15 cellular contexts compared by ENCODE assay signal in genomic region chr11:9717719-9718118, GRCh38. TPM values are rescaled to one million over a fixed set of nuclear protein-coding genes. Genes with fewer than 3 reads are reported as not detected.
DNase-seq lines count a peak whose midpoint lies in the region; ATAC-seq and TF ChIP-seq lines count a peak whose summit lies in the region.
"Had no signal": no experiment of that assay in that cellular context is flagged by ENCODE, and none has a peak within 500 bp of the region (broad histone marks: within the 10 kb centered on the region; RNA-seq: fewer than 3 reads in every experiment).

No MANE protein-coding gene starts in this region.

- H3K36me3 ChIP-seq in A673 (ENCODE audit: insufficient read depth, low read length, poor library complexity, severe bottlenecking) = no peaks in the 10 kb centered on the region

- H3K4me3 ChIP-seq in A673 (ENCODE audit: low read depth, low read length, poor library complexity, severe bottlenecking) = no peak overlapping the region

- intact Hi-C loops in A673 (cut with micrococcal nuclease; ENCODE audit: unreplicated experiment) = no loop called here

- no peaks in the 10 kb centered on the region for H3K27me3 Mint-ChIP-seq in chondrocyte (ENCODE audit: low read depth)
- H3K27me3 Mint-ChIP-seq: central memory CD8-positive, alpha-beta T cell had no signal

- no peak overlapping the region for H3K4me3 Mint-ChIP-seq in chondrocyte (ENCODE audit: unreplicated experiment)
- H3K4me3 Mint-ChIP-seq: central memory CD8-positive, alpha-beta T cell had no signal

- H3K9me3 ChIP-seq in A673 (ENCODE audit: low read depth, low read length, poor library complexity, severe bottlenecking) = no peaks in the 10 kb centered on the region

- peaks cover 44% of the 10 kb centered on the region for H3K4me1 Mint-ChIP-seq in chondrocyte (ENCODE audit: low read depth)
- H3K4me1 Mint-ChIP-seq: central memory CD8-positive, alpha-beta T cell had no signal

- peaks cover 9% of the 10 kb centered on the region for H3K36me3 Mint-ChIP-seq in chondrocyte (ENCODE audit: low read depth)

- POLR2A ChIA-PET in A673 (lab: Charles Lee; ENCODE audit: low non-redundant PET) = no interaction called here
- POLR2A ChIA-PET in HEK293T (lab: Yijun Ruan, JAX) = no interaction called here

- no peaks in the 10 kb centered on the region for H3K9me3 Mint-ChIP-seq in chondrocyte (ENCODE audit: low read depth)
- H3K9me3 Mint-ChIP-seq: central memory CD8-positive, alpha-beta T cell had no signal

- H3K27me3 ChIP-seq in A673 (replicated peaks; ENCODE audit: insufficient read depth, low read depth, low read length, poor library complexity) = no peaks in the 10 kb centered on the region

- DNase-seq in A673 (ENCODE audit: low spot score) (peak; percentile 21), HEK293T (ENCODE audit: extremely low spot score) (no peak), chondrocyte (ENCODE audit: low spot score) (no peak), renal cortical epithelial cell (ENCODE audit: low read depth) (peak; percentile 77), RPMI8226 (no peak), NCI-H2081 treated with DMSO at 0.1 percent for 48 hours (lab: John Stamatoyannopoulos, UW) (no peak)
- DNase-seq: activated CD4-positive, alpha-beta T cell treated with anti-CD3 and anti-CD28 coated beads for 1 hour; activated T-cell treated with anti-CD3 and anti-CD28 coated beads, Interleukin-2, amount 50 U/mL, for 48 hours; GF-D8; NCI-H526 treated with DMSO at 0.1 percent for 48 hours; stimulated activated CD4-positive, alpha-beta T cell treated with anti-CD3 and anti-CD28 coated beads, Interleukin-12 subunit alpha, Interleukin-12 subunit beta, amount 100 ng/mL, for 4 hours had no signal

- H3K4me1 ChIP-seq in A673 (ENCODE audit: insufficient read depth, low read length, poor library complexity, severe bottlenecking) = peaks cover 27% of the 10 kb centered on the region

- peak overlapping the region; percentile 89 for H3K27ac Mint-ChIP-seq in chondrocyte (ENCODE audit: unreplicated experiment)

- BruUV-seq in A673 (replicated peaks; lab: Mats Ljungman, UMichigan) = no TSS peak

- ATAC-seq in GM18502 (IDR thresholded peaks at IDR 0.05; ENCODE audit: poor library complexity, unreplicated experiment) (no peak), HG03432 (IDR thresholded peaks at IDR 0.05; ENCODE audit: unreplicated experiment) (no peak)

- peak overlapping the region; percentile 44 for H3K27ac ChIP-seq in A673 (ENCODE audit: low read depth, low read length, poor library complexity, severe bottlenecking)
- H3K27ac ChIP-seq: C4-2B had no signal

- CTCF ChIA-PET in A673 (lab: Charles Lee) (interaction anchor here (1.1 kb wide), 1 partner anchor 30 kb away, joined by 3 read pairs; no protein-coding TSS in a partner anchor), HEK293T (lab: Yijun Ruan, JAX) (interaction anchor here (0.9 kb wide), 1 partner anchor 41 kb away, joined by 5 read pairs; no protein-coding TSS in a partner anchor)

- TF ChIP-seq CTCF in A673 (conservative IDR thresholded peaks at IDR 0.05; ENCODE audit: low read depth, low read length) = no peak
- TF ChIP-seq CTCF in chondrocyte (IDR thresholded peaks at IDR 0.05) = no peak

TF ChIP-seq in HEK293T, 16 proteins besides CTCF, POLR2A, EP300 and RAD21:
- TF ChIP-seq SUZ12 (IDR thresholded peaks at IDR 0.05) (no peak), PKNOX1 (IDR thresholded peaks at IDR 0.05) (peak; percentile 67; the same call in 1 of the 2 replicates)

RNA-seq across cellular contexts. Expression of gene SWAP70, which starts 53.8 kb away (rescaled TPM):
- total RNA-seq in A673 (2021) = 18.9 and 21.1 TPM in 2 replicates
- 20.1 to 25.7 TPM (median 20.4 TPM) in 3 replicates for total RNA-seq in chondrocyte
- 29.2 and 42.7 TPM in 2 replicates for total RNA-seq in renal cortical epithelial cell

Comparison
In these comparisons a context has a peak if more than half of its experiments do, and no peak if none do; other contexts are left out.
1. DNase-seq: peak in A673 (single experiment) and renal cortical epithelial cell (single experiment); none in HEK293T (single experiment), chondrocyte (single experiment), RPMI8226 (single experiment) and NCI-H2081 treated with DMSO at 0.1 percent for 48 hours (single experiment).